ENCODE assay signal across 20 cellular contexts in genomic region chr7:45070254-45070642, GRCh38. TPM values are rescaled to one million over a fixed set of nuclear protein-coding genes. Genes with fewer than 3 reads are reported as not detected.
A peak's percentile ranks its signal among the peaks of the same experiment; 100 is the strongest.
DNase-seq lines count a peak whose midpoint lies in the region; ATAC-seq and TF ChIP-seq lines count a peak whose summit lies in the region.
"Had no signal": no experiment of that assay in that cellular context is flagged by ENCODE, and none has a peak within 500 bp of the region (broad histone marks: within the 10 kb centered on the region; RNA-seq: fewer than 3 reads in every experiment).

No MANE protein-coding gene starts in this region.

- H3K27me3 Mint-ChIP-seq in glutamatergic neuron (ENCODE audit: unreplicated experiment), result peaks cover 11% of the 10 kb centered on the region

- no peak for ATAC-seq in activated CD4-positive, CD25-positive, alpha-beta regulatory T cell treated with anti-CD3 and anti-CD28 coated beads, Interleukin-2, amount 50 U/mL, for 24 hours
- ATAC-seq in stimulated activated effector memory CD8-positive, alpha-beta T cell treated with anti-CD3 and anti-CD28 coated beads, Interleukin-12 subunit alpha, Interleukin-12 subunit beta, amount 100 ng/mL, for 72 hours, result no peak
- ATAC-seq: Right ventricle myocardium inferior had no signal

- no peak overlapping the region for H3K4me3 Mint-ChIP-seq in glutamatergic neuron (ENCODE audit: unreplicated experiment)
- H3K4me3 Mint-ChIP-seq in stimulated activated effector memory CD8-positive, alpha-beta T cell treated with anti-CD3 and anti-CD28 coated beads, Interleukin-12 subunit alpha, Interleukin-12 subunit beta, amount 100 ng/mL, for 72 hours, result no peak overlapping the region

- peaks cover 38% of the 10 kb centered on the region for H3K4me1 Mint-ChIP-seq in glutamatergic neuron (ENCODE audit: low read depth, unreplicated experiment)
- peaks cover 52% of the 10 kb centered on the region for H3K4me1 Mint-ChIP-seq in stimulated activated effector memory CD8-positive, alpha-beta T cell treated with anti-CD3 and anti-CD28 coated beads, Interleukin-12 subunit alpha, Interleukin-12 subunit beta, amount 100 ng/mL, for 72 hours

- peaks cover 14% of the 10 kb centered on the region for H3K9me3 Mint-ChIP-seq in glutamatergic neuron (ENCODE audit: unreplicated experiment)
- H3K9me3 Mint-ChIP-seq in stimulated activated effector memory CD8-positive, alpha-beta T cell treated with anti-CD3 and anti-CD28 coated beads, Interleukin-12 subunit alpha, Interleukin-12 subunit beta, amount 100 ng/mL, for 72 hours, result no peaks in the 10 kb centered on the region

- DNase-seq in activated CD4-positive, CD25-positive, alpha-beta regulatory T cell treated with anti-CD3 and anti-CD28 coated beads, Interleukin-2, amount 50 U/mL, for 72 hours, result peak; percentile 3
- DNase-seq in NCI-H524 (lab: John Stamatoyannopoulos, UW) (peak; percentile 28 to 77), glutamatergic neuron (no peak), DMS153 (lab: John Stamatoyannopoulos, UW) (no peak), MV-4-11 (lab: John Stamatoyannopoulos, UW) (no peak)
- DNase-seq in stimulated activated effector memory CD8-positive, alpha-beta T cell treated with anti-CD3 and anti-CD28 coated beads, Interleukin-12 subunit alpha, Interleukin-12 subunit beta, amount 100 ng/mL, for 72 hours (ENCODE audit: low spot score in 2 of 2), result no peak
- DNase-seq: 8988T, AML-193, DMS79, H7, Kasumi-1, NCI-H1048, NCI-H1436, NCI-H2029 treated with DMSO at 0.1 percent for 48 hours, NCI-H345, NCI-H526 had no signal

- peak overlapping the region; percentile 77 for H3K27ac Mint-ChIP-seq in glutamatergic neuron (ENCODE audit: unreplicated experiment)
- H3K27ac Mint-ChIP-seq in stimulated activated effector memory CD8-positive, alpha-beta T cell treated with anti-CD3 and anti-CD28 coated beads, Interleukin-12 subunit alpha, Interleukin-12 subunit beta, amount 100 ng/mL, for 72 hours, result peak overlapping the region; percentile 84

- peaks cover 6% of the 10 kb centered on the region for H3K36me3 Mint-ChIP-seq in glutamatergic neuron (ENCODE audit: unreplicated experiment)
- peaks cover 96% of the 10 kb centered on the region for H3K36me3 Mint-ChIP-seq in stimulated activated effector memory CD8-positive, alpha-beta T cell treated with anti-CD3 and anti-CD28 coated beads, Interleukin-12 subunit alpha, Interleukin-12 subunit beta, amount 100 ng/mL, for 72 hours

- TF ChIP-seq CTCF in glutamatergic neuron (IDR thresholded peaks at IDR 0.05; ENCODE audit: partially characterized antibody, unreplicated experiment), result no peak

RNA-seq across cellular contexts. Expression of gene NACAD, which starts 18.5 kb away (rescaled TPM):
- total RNA-seq in glutamatergic neuron (ENCODE audit: unreplicated experiment), result 125 TPM
- total RNA-seq: MCF 10A, OCI-LY7 had no signal

RNA-seq across cellular contexts. Expression of gene TBRG4, which starts 41.2 kb away (rescaled TPM):
- 90.1 TPM for total RNA-seq in glutamatergic neuron (ENCODE audit: unreplicated experiment)

Comparison
In these comparisons a context has a peak if more than half of its experiments do, and no peak if none do; other contexts are left out.
1. DNase-seq: peak in activated CD4-positive, CD25-positive, alpha-beta regulatory T cell treated with anti-CD3 and anti-CD28 coated beads, Interleukin-2, amount 50 U/mL, for 72 hours (single experiment) and NCI-H524 (2 of 2); none in glutamatergic neuron (single experiment), stimulated activated effector memory CD8-positive, alpha-beta T cell treated with anti-CD3 and anti-CD28 coated beads, Interleukin-12 subunit alpha, Interleukin-12 subunit beta, amount 100 ng/mL, for 72 hours (0 of 2), DMS153 (single experiment) and MV-4-11 (single experiment).